In genomic region chr3:56347219-56347871, GRCh38 we compare ENCODE assay signal across 8 cellular contexts.
DNase-seq lines count a peak whose midpoint lies in the region; ATAC-seq and TF ChIP-seq lines count a peak whose summit lies in the region.

No MANE protein-coding gene starts in this region.

- peak; percentile 26 for ATAC-seq in activated T-helper 17 cell treated with anti-CD3 and anti-CD28 coated beads, Interleukin-2, amount 50 U/mL, for 72 hours (replicated peaks)
- ATAC-seq in lower lobe of right lung, result peak; percentile 36 to 71
- no peak for ATAC-seq in HG02642 (IDR thresholded peaks at IDR 0.05; ENCODE audit: poor library complexity, unreplicated experiment)
- no peak for ATAC-seq in GM21786 (IDR thresholded peaks at IDR 0.05; ENCODE audit: unreplicated experiment)
- no peak for ATAC-seq in GM19467 (IDR thresholded peaks at IDR 0.05; ENCODE audit: unreplicated experiment)

- no peaks in the 10 kb centered on the region for H3K79me2 ChIP-seq in KMS-11 (ENCODE audit: insufficient read depth, low read depth)

- H4K20me1 ChIP-seq in KMS-11 (ENCODE audit: insufficient read depth), result no peaks in the 10 kb centered on the region

- H3K4me3 Mint-ChIP-seq in activated T-helper 17 cell treated with anti-CD3 and anti-CD28 coated beads, Interleukin-2, amount 50 U/mL, for 72 hours, result no peak overlapping the region

- peaks cover 7% of the 10 kb centered on the region for H3K27me3 Mint-ChIP-seq in activated T-helper 17 cell treated with anti-CD3 and anti-CD28 coated beads, Interleukin-2, amount 50 U/mL, for 72 hours

- H3K27me3 ChIP-seq in KMS-11 (ENCODE audit: insufficient read depth, low read depth) (no peaks in the 10 kb centered on the region), lower lobe of right lung (ENCODE audit: low read depth) (no peaks in the 10 kb centered on the region)

- peak; percentile 55 for TF ChIP-seq CTCF in KMS-11 (conservative IDR thresholded peaks at IDR 0.05; ENCODE audit: low read depth, low read length)
- TF ChIP-seq CTCF in lower lobe of right lung (IDR thresholded peaks at IDR 0.05), result peak; percentile 28

- no peak overlapping the region for H3K4me2 ChIP-seq in KMS-11

- H3K27ac ChIP-seq in KMS-11 (no peak overlapping the region), lower lobe of right lung (no peak overlapping the region)

- no peaks in the 10 kb centered on the region for H3K36me3 Mint-ChIP-seq in activated T-helper 17 cell treated with anti-CD3 and anti-CD28 coated beads, Interleukin-2, amount 50 U/mL, for 72 hours (ENCODE audit: low read depth)

- H3K4me3 ChIP-seq in KMS-11 (IDR thresholded peaks at IDR 0.05; ENCODE audit: insufficient read depth, low read depth, low read length) (no peak overlapping the region), lower lobe of right lung (no peak overlapping the region)

- no peaks in the 10 kb centered on the region for H3K9me3 ChIP-seq in lower lobe of right lung

- DNase-seq in DMS 273 (lab: John Stamatoyannopoulos, UW; ENCODE audit: unreplicated experiment), result peak; percentile 68
- DNase-seq in DMS 273 treated with DMSO at 0.1 percent for 48 hours (lab: John Stamatoyannopoulos, UW), result no peak
- DNase-seq in lower lobe of right lung, result no peak

- H3K4me1 ChIP-seq in KMS-11 (ENCODE audit: low read depth, poor library complexity, severe bottlenecking) (peaks cover 12% of the 10 kb centered on the region), lower lobe of right lung (no peaks in the 10 kb centered on the region)

- no peaks in the 10 kb centered on the region for H3K9me3 Mint-ChIP-seq in activated T-helper 17 cell treated with anti-CD3 and anti-CD28 coated beads, Interleukin-2, amount 50 U/mL, for 72 hours

- no peaks in the 10 kb centered on the region for H3K36me3 ChIP-seq in KMS-11 (ENCODE audit: insufficient read depth)
- no peaks in the 10 kb centered on the region for H3K36me3 ChIP-seq in lower lobe of right lung

- H3K27ac Mint-ChIP-seq in activated T-helper 17 cell treated with anti-CD3 and anti-CD28 coated beads, Interleukin-2, amount 50 U/mL, for 72 hours, result no peak overlapping the region

- H3K9ac ChIP-seq in KMS-11, result no peak overlapping the region

- no peak overlapping the region for H2AFZ ChIP-seq in KMS-11 (ENCODE audit: low read depth)

- intact Hi-C loops in lower lobe of right lung (cut with DNase I), result no loop called here

- no peaks in the 10 kb centered on the region for H3K4me1 Mint-ChIP-seq in activated T-helper 17 cell treated with anti-CD3 and anti-CD28 coated beads, Interleukin-2, amount 50 U/mL, for 72 hours

Comparison
In these comparisons a context has a peak if more than half of its experiments do, and no peak if none do; other contexts are left out.
1. ATAC-seq: peak in activated T-helper 17 cell treated with anti-CD3 and anti-CD28 coated beads, Interleukin-2, amount 50 U/mL, for 72 hours (single experiment) and lower lobe of right lung (2 of 2); none in HG02642 (single experiment), GM21786 (single experiment) and GM19467 (single experiment).